In genomic region chr9:7117676-7118561, GRCh38 we compare ENCODE assay signal across 10 cellular contexts.
DNase-seq lines count a peak whose midpoint lies in the region; ATAC-seq lines count a peak whose summit lies in the region.
"Had no signal": no experiment of that assay in that cellular context is flagged by ENCODE, and none has a peak within 500 bp of the region (broad histone marks: within the 10 kb centered on the region; RNA-seq: fewer than 3 reads in every experiment).

No MANE protein-coding gene starts in this region.

- peaks cover 13% of the 10 kb centered on the region for H3K4me1 ChIP-seq in adipocyte (ENCODE audit: control insufficient read depth, insufficient read depth, low read length)
- peaks cover 5 to 8% of the 10 kb centered on the region in 2 donors for H3K4me1 ChIP-seq in naive thymus-derived CD4-positive, alpha-beta T cell (ENCODE audit: control insufficient read depth in 2 of 2, insufficient read depth in 2 of 2, low read length in 2 of 2)

- H3K36me3 ChIP-seq in adipocyte (ENCODE audit: control insufficient read depth, insufficient read depth, low read length, severe bottlenecking) = no peaks in the 10 kb centered on the region
- peaks cover 0 to 11% (median 0%) of the 10 kb centered on the region in 3 experiments for H3K36me3 ChIP-seq in naive thymus-derived CD4-positive, alpha-beta T cell (ENCODE audit: control insufficient read depth in 2 of 3, insufficient read depth in 3 of 3, low read length in 3 of 3)

- H3K9me3 Mint-ChIP-seq in naive thymus-derived CD4-positive, alpha-beta T cell = peaks cover 0 to 4% (median 0%) of the 10 kb centered on the region in 11 donors

- peaks cover 12 to 71% (median 18%) of the 10 kb centered on the region in 5 donors for H3K36me3 Mint-ChIP-seq in naive thymus-derived CD4-positive, alpha-beta T cell

- H3K4me3 ChIP-seq in adipocyte (ENCODE audit: low read length) = no peak overlapping the region
- H3K4me3 ChIP-seq in naive thymus-derived CD4-positive, alpha-beta T cell (ENCODE audit: low read length) = no peak overlapping the region

- H3K9me3 ChIP-seq in adipocyte (ENCODE audit: control insufficient read depth, low read length) = no peaks in the 10 kb centered on the region
- H3K9me3 ChIP-seq in naive thymus-derived CD4-positive, alpha-beta T cell (ENCODE audit: control insufficient read depth in 2 of 3, low read length in 3 of 3) = no peaks in the 10 kb centered on the region

- DNase-seq in COR-L47 (lab: John Stamatoyannopoulos, UW) (peak; percentile 12), adipocyte (ENCODE audit: low read depth) (peak; percentile 84), RKO (ENCODE audit: low spot score) (no peak), RPMI8226 (no peak), NCI-H526 treated with DMSO at 0.1 percent for 48 hours (lab: John Stamatoyannopoulos, UW) (no peak)
- DNase-seq in naive thymus-derived CD4-positive, alpha-beta T cell = no peak
- DNase-seq: NK-92 treated with Interleukin-12 subunit alpha and Interleukin-12 subunit beta, amount 100 ng/mL, for 24 hours had no signal

- H3K27me3 Mint-ChIP-seq in naive thymus-derived CD4-positive, alpha-beta T cell = no peaks in the 10 kb centered on the region
- H3K27me3 Mint-ChIP-seq: activated naive CD8-positive, alpha-beta T cell had no signal

- intact Hi-C loops in naive thymus-derived CD4-positive, alpha-beta T cell (cut with micrococcal nuclease) = no loop called here

- POLR2A ChIA-PET in naive thymus-derived CD4-positive, alpha-beta T cell (lab: Charles Lee) = no interaction called here

- no peak overlapping the region for H3K27ac ChIP-seq in naive thymus-derived CD4-positive, alpha-beta T cell (ENCODE audit: low read depth, low read length)

- H3K4me3 Mint-ChIP-seq in naive thymus-derived CD4-positive, alpha-beta T cell = peak overlapping the region in 1 of 10 donors; percentile 25
- H3K4me3 Mint-ChIP-seq: activated naive CD8-positive, alpha-beta T cell had no signal

- CTCF ChIA-PET in naive thymus-derived CD4-positive, alpha-beta T cell (lab: Charles Lee) = no interaction called here

- no peaks in the 10 kb centered on the region for H3K27me3 ChIP-seq in adipocyte (replicated peaks; ENCODE audit: control insufficient read depth, insufficient read depth, low read length)
- H3K27me3 ChIP-seq in naive thymus-derived CD4-positive, alpha-beta T cell (ENCODE audit: control insufficient read depth in 2 of 2, insufficient read depth in 2 of 2, low read length in 2 of 2) = no peaks in the 10 kb centered on the region

- H3K27ac Mint-ChIP-seq in naive thymus-derived CD4-positive, alpha-beta T cell = no peak overlapping the region
- H3K27ac Mint-ChIP-seq: activated naive CD8-positive, alpha-beta T cell had no signal

- ATAC-seq in GM19455 (IDR thresholded peaks at IDR 0.05; ENCODE audit: unreplicated experiment) (peak; percentile 58), HG03135 (IDR thresholded peaks at IDR 0.05; ENCODE audit: unreplicated experiment) (peak; percentile 66)
- no peak for ATAC-seq in naive thymus-derived CD4-positive, alpha-beta T cell

- no peak overlapping the region for H3K9ac ChIP-seq in adipocyte (ENCODE audit: low read length)

- H3K4me1 Mint-ChIP-seq in naive thymus-derived CD4-positive, alpha-beta T cell = peaks cover 15 to 50% (median 44%) of the 10 kb centered on the region in 7 donors

Comparison
In these comparisons a context has a peak if more than half of its experiments do, and no peak if none do; other contexts are left out.
1. DNase-seq: peak in COR-L47 (single experiment) and adipocyte (single experiment); none in RKO (single experiment), RPMI8226 (single experiment), naive thymus-derived CD4-positive, alpha-beta T cell (0 of 9) and NCI-H526 treated with DMSO at 0.1 percent for 48 hours (single experiment).